Comparison of ENCODE assay signal across 7 cellular contexts in the genomic region with DNA sequence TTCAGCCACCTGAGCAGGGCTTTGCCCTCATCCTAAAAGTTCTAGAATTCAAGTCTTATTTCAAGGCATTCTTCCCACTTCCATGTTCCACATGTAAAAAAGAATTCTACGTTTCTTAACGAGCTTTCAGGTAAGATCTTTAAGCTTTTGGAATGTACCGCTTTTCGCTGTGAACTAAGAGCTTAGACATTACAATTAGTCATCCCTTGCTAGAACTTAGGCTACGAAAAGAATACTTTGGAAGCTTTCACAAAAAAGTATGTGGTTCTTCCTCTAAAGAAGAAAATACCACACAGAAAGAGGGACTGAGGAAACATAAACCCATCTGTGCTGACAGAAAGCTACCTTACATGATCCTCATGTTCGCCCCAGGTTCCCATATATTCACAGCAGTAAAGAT. TPM values are rescaled to one million over a fixed set of nuclear protein-coding genes. Genes with fewer than 3 reads are reported as not detected.
DNase-seq lines count a peak whose midpoint lies in the region; ATAC-seq and TF ChIP-seq lines count a peak whose summit lies in the region.

No MANE protein-coding gene starts in this region.

- H3K9ac ChIP-seq in HUES48 (ENCODE audit: low read depth, low read length): no peak overlapping the region

- intact Hi-C loops in activated T-helper 1 cell treated with anti-CD3 and anti-CD28 coated beads, Interleukin-12 subunit alpha, Interleukin-12 subunit beta, Interleukin-2, Interleukin-4 antibody, amounts not matched to agents 30 ng/mL and 10 ng/mL and 1 ng/mL, durations not matched to agents 14 hours and 24 hours and 36 hours (cut with micrococcal nuclease): no loop called here

- H3K36me3 ChIP-seq in HUES48 (ENCODE audit: control insufficient read depth, insufficient read depth, low read length) (0 out of 2 replicates have a peak, but pooled peaks cover 8% of the 10 kb centered on the region), hepatocyte (replicated peaks; ENCODE audit: insufficient read depth, low read depth) (no peaks in the 10 kb centered on the region)

- no peak for TF ChIP-seq CTCF in hepatocyte (IDR thresholded peaks at IDR 0.05; ENCODE audit: poor library complexity)

- DNase-seq in activated T-helper 1 cell treated with anti-CD3 and anti-CD28 coated beads, Interleukin-12 subunit alpha, Interleukin-12 subunit beta, Interleukin-2, Interleukin-4 antibody, amounts not matched to agents 30 ng/mL and 10 ng/mL and 1 ng/mL, durations not matched to agents 14 hours and 24 hours and 36 hours (ENCODE audit: low spot score): no peak
- DNase-seq in hepatocyte (ENCODE audit: low spot score) (no peak), NCI-H1930 (lab: John Stamatoyannopoulos, UW) (no peak), glomerular visceral epithelial cell (ENCODE audit: extremely low spot score) (no peak), NCI-H69 (lab: John Stamatoyannopoulos, UW) (no peak)
- no peak for DNase-seq in stimulated activated effector memory CD8-positive, alpha-beta T cell treated with anti-CD3 and anti-CD28 coated beads, Interleukin-12 subunit alpha, Interleukin-12 subunit beta, amount 100 ng/mL, for 72 hours (ENCODE audit: low spot score in 2 of 2)

- 75% methylated on average over 6 of the region's 6 CpGs for WGBS in hepatocyte (ENCODE audit: low lambda C conversion rate, missing lambda C conversion rate)

- peaks cover 56% of the 10 kb centered on the region for H3K4me1 Mint-ChIP-seq in activated T-helper 1 cell treated with anti-CD3 and anti-CD28 coated beads, Interleukin-12 subunit alpha, Interleukin-12 subunit beta, Interleukin-2, Interleukin-4 antibody, amounts not matched to agents 30 ng/mL and 10 ng/mL and 1 ng/mL, durations not matched to agents 14 hours and 24 hours and 36 hours (ENCODE audit: low read depth)
- H3K4me1 Mint-ChIP-seq in stimulated activated effector memory CD8-positive, alpha-beta T cell treated with anti-CD3 and anti-CD28 coated beads, Interleukin-12 subunit alpha, Interleukin-12 subunit beta, amount 100 ng/mL, for 72 hours: peaks cover 42% of the 10 kb centered on the region

- no peaks in the 10 kb centered on the region for H3K9me3 Mint-ChIP-seq in activated T-helper 1 cell treated with anti-CD3 and anti-CD28 coated beads, Interleukin-12 subunit alpha, Interleukin-12 subunit beta, Interleukin-2, Interleukin-4 antibody, amounts not matched to agents 30 ng/mL and 10 ng/mL and 1 ng/mL, durations not matched to agents 14 hours and 24 hours and 36 hours
- H3K9me3 Mint-ChIP-seq in stimulated activated effector memory CD8-positive, alpha-beta T cell treated with anti-CD3 and anti-CD28 coated beads, Interleukin-12 subunit alpha, Interleukin-12 subunit beta, amount 100 ng/mL, for 72 hours: no peaks in the 10 kb centered on the region

- H3K4me1 ChIP-seq in HUES48 (ENCODE audit: control insufficient read depth, insufficient read depth, low read length) (peaks cover 12% of the 10 kb centered on the region), hepatocyte (ENCODE audit: insufficient read depth) (peaks cover 14% of the 10 kb centered on the region)

- H3K4me3 ChIP-seq in HUES48 (ENCODE audit: low read depth, low read length) (peak overlapping the region; percentile 25), hepatocyte (no peak overlapping the region)

- no peaks in the 10 kb centered on the region for H3K9me3 ChIP-seq in HUES48 (ENCODE audit: control insufficient read depth, insufficient read depth, low read length)
- H3K9me3 ChIP-seq in hepatocyte (ENCODE audit: low read depth): no peaks in the 10 kb centered on the region

- H3K27me3 Mint-ChIP-seq in activated T-helper 1 cell treated with anti-CD3 and anti-CD28 coated beads, Interleukin-12 subunit alpha, Interleukin-12 subunit beta, Interleukin-2, Interleukin-4 antibody, amounts not matched to agents 30 ng/mL and 10 ng/mL and 1 ng/mL, durations not matched to agents 14 hours and 24 hours and 36 hours (ENCODE audit: insufficient read depth): no peaks in the 10 kb centered on the region

- peak overlapping the region; percentile 90 for H3K4me2 ChIP-seq in hepatocyte

- H2AFZ ChIP-seq in hepatocyte: no peak overlapping the region

- ATAC-seq in stimulated activated effector memory CD8-positive, alpha-beta T cell treated with anti-CD3 and anti-CD28 coated beads, Interleukin-12 subunit alpha, Interleukin-12 subunit beta, amount 100 ng/mL, for 72 hours: no peak

- peaks cover 27% of the 10 kb centered on the region for H3K36me3 Mint-ChIP-seq in activated T-helper 1 cell treated with anti-CD3 and anti-CD28 coated beads, Interleukin-12 subunit alpha, Interleukin-12 subunit beta, Interleukin-2, Interleukin-4 antibody, amounts not matched to agents 30 ng/mL and 10 ng/mL and 1 ng/mL, durations not matched to agents 14 hours and 24 hours and 36 hours (ENCODE audit: low read depth)
- peaks cover 38% of the 10 kb centered on the region for H3K36me3 Mint-ChIP-seq in stimulated activated effector memory CD8-positive, alpha-beta T cell treated with anti-CD3 and anti-CD28 coated beads, Interleukin-12 subunit alpha, Interleukin-12 subunit beta, amount 100 ng/mL, for 72 hours

- no peaks in the 10 kb centered on the region for H3K9me2 ChIP-seq in hepatocyte (replicated peaks; ENCODE audit: insufficient read depth)

- H3K27ac ChIP-seq in HUES48 (ENCODE audit: low read depth, low read length) (peak overlapping the region; percentile 10), hepatocyte (peak overlapping the region; percentile 47)

- peak overlapping the region; percentile 84 for H3K27ac Mint-ChIP-seq in activated T-helper 1 cell treated with anti-CD3 and anti-CD28 coated beads, Interleukin-12 subunit alpha, Interleukin-12 subunit beta, Interleukin-2, Interleukin-4 antibody, amounts not matched to agents 30 ng/mL and 10 ng/mL and 1 ng/mL, durations not matched to agents 14 hours and 24 hours and 36 hours
- H3K27ac Mint-ChIP-seq in stimulated activated effector memory CD8-positive, alpha-beta T cell treated with anti-CD3 and anti-CD28 coated beads, Interleukin-12 subunit alpha, Interleukin-12 subunit beta, amount 100 ng/mL, for 72 hours: no peak overlapping the region

- H3K27me3 ChIP-seq in HUES48 (ENCODE audit: control insufficient read depth, insufficient read depth, low read length) (no peaks in the 10 kb centered on the region), hepatocyte (no peaks in the 10 kb centered on the region)

- peaks cover 64% of the 10 kb centered on the region for H3K79me2 ChIP-seq in hepatocyte

- no peaks in the 10 kb centered on the region for H4K20me1 ChIP-seq in hepatocyte (ENCODE audit: insufficient read depth, poor library complexity, severe bottlenecking)

- peak overlapping the region; percentile 95 for H3K4me3 Mint-ChIP-seq in activated T-helper 1 cell treated with anti-CD3 and anti-CD28 coated beads, Interleukin-12 subunit alpha, Interleukin-12 subunit beta, Interleukin-2, Interleukin-4 antibody, amounts not matched to agents 30 ng/mL and 10 ng/mL and 1 ng/mL, durations not matched to agents 14 hours and 24 hours and 36 hours
- peak overlapping the region; percentile 98 for H3K4me3 Mint-ChIP-seq in stimulated activated effector memory CD8-positive, alpha-beta T cell treated with anti-CD3 and anti-CD28 coated beads, Interleukin-12 subunit alpha, Interleukin-12 subunit beta, amount 100 ng/mL, for 72 hours

RNA-seq across cellular contexts. Expression of gene NUMA1, which starts 1.9 kb away (rescaled TPM):
- 141 and 150 TPM in 2 replicates for total RNA-seq in activated T-helper 1 cell treated with anti-CD3 and anti-CD28 coated beads, Interleukin-12 subunit alpha, Interleukin-12 subunit beta, Interleukin-2, Interleukin-4 antibody, amounts not matched to agents 30 ng/mL and 10 ng/mL and 1 ng/mL, durations not matched to agents 14 hours and 24 hours and 36 hours
- total RNA-seq in hepatocyte: 129 and 140 TPM in 2 replicates
- polyA plus RNA-seq in hepatocyte: 103 and 116 TPM in 2 replicates

RNA-seq across cellular contexts. Expression of gene LRRC51, which starts 2.2 kb away (rescaled TPM):
- total RNA-seq in activated T-helper 1 cell treated with anti-CD3 and anti-CD28 coated beads, Interleukin-12 subunit alpha, Interleukin-12 subunit beta, Interleukin-2, Interleukin-4 antibody, amounts not matched to agents 30 ng/mL and 10 ng/mL and 1 ng/mL, durations not matched to agents 14 hours and 24 hours and 36 hours: 5.7 and 8.2 TPM in 2 replicates
- 2.1 and 4.5 TPM in 2 replicates for total RNA-seq in hepatocyte
- 3.7 and 7.8 TPM in 2 replicates for polyA plus RNA-seq in hepatocyte

RNA-seq across cellular contexts. Expression of gene LAMTOR1, which starts 24.6 kb away (rescaled TPM):
- total RNA-seq in activated T-helper 1 cell treated with anti-CD3 and anti-CD28 coated beads, Interleukin-12 subunit alpha, Interleukin-12 subunit beta, Interleukin-2, Interleukin-4 antibody, amounts not matched to agents 30 ng/mL and 10 ng/mL and 1 ng/mL, durations not matched to agents 14 hours and 24 hours and 36 hours: 70.2 and 77.7 TPM in 2 replicates
- total RNA-seq in hepatocyte: 109 and 147 TPM in 2 replicates
- polyA plus RNA-seq in hepatocyte: 164 and 181 TPM in 2 replicates

RNA-seq across cellular contexts. Expression of gene TOMT, which starts 27.2 kb away (rescaled TPM):
- total RNA-seq in activated T-helper 1 cell treated with anti-CD3 and anti-CD28 coated beads, Interleukin-12 subunit alpha, Interleukin-12 subunit beta, Interleukin-2, Interleukin-4 antibody, amounts not matched to agents 30 ng/mL and 10 ng/mL and 1 ng/mL, durations not matched to agents 14 hours and 24 hours and 36 hours: not detected in 2 replicates
- total RNA-seq in hepatocyte: not detected in 2 replicates
- polyA plus RNA-seq in hepatocyte: not detected in 2 replicates

RNA-seq across cellular contexts. Expression of gene ANAPC15, which starts 34.0 kb away (rescaled TPM):
- total RNA-seq in activated T-helper 1 cell treated with anti-CD3 and anti-CD28 coated beads, Interleukin-12 subunit alpha, Interleukin-12 subunit beta, Interleukin-2, Interleukin-4 antibody, amounts not matched to agents 30 ng/mL and 10 ng/mL and 1 ng/mL, durations not matched to agents 14 hours and 24 hours and 36 hours: 49.4 and 51.9 TPM in 2 replicates
- 17.6 and 21.6 TPM in 2 replicates for total RNA-seq in hepatocyte
- polyA plus RNA-seq in hepatocyte: 42.5 and 43.7 TPM in 2 replicates
